ENCODE assay signal across 14 cellular contexts in genomic region chr11:119778391-119779194, GRCh38. TPM values are rescaled to one million over a fixed set of nuclear protein-coding genes. Genes with fewer than 3 reads are reported as not detected.
DNase-seq lines count a peak whose midpoint lies in the region; ATAC-seq, FAIRE-seq and TF ChIP-seq lines count a peak whose summit lies in the region.
"Had no signal": no experiment of that assay in that cellular context is flagged by ENCODE, and none has a peak within 500 bp of the region (broad histone marks: within the 10 kb centered on the region; RNA-seq: fewer than 3 reads in every experiment).

No MANE protein-coding gene starts in this region.

- ATAC-seq in left cardiac atrium (peak; percentile 7 to 30), HG03442 (IDR thresholded peaks at IDR 0.05; ENCODE audit: unreplicated experiment) (no peak), HG02763 (IDR thresholded peaks at IDR 0.05; ENCODE audit: unreplicated experiment) (no peak)
- ATAC-seq in activated CD8-positive, alpha-beta T cell treated with anti-CD3 and anti-CD28 coated beads, Interleukin-2, amount 10 ng/mL, durations not matched to agents 7 days and 5 days: no peak
- ATAC-seq: GM12878, HCT116 had no signal

- no peak overlapping the region for H4K8ac ChIP-seq in H9 (replicated peaks; ENCODE audit: insufficient read length, low read depth, low read length)

- no peak overlapping the region for H4K91ac ChIP-seq in H9 (ENCODE audit: insufficient read length, low read depth, low read length)

- H3K9me3 ChIP-seq in H9 (ENCODE audit: control insufficient read depth, low read depth, low read length) (no peaks in the 10 kb centered on the region), kidney (ENCODE audit: control insufficient read depth in 1 of 2, low read length in 2 of 2) (no peaks in the 10 kb centered on the region)

- FAIRE-seq in kidney (lab: Jason Lieb, UNC): no peak
- FAIRE-seq: GM12878, GM18507 had no signal

- H3K36me3 Mint-ChIP-seq in H9 (ENCODE audit: insufficient read depth in 1 of 3, low read depth in 3 of 3) (no peaks in the 10 kb centered on the region), chondrocyte (ENCODE audit: low read depth) (no peaks in the 10 kb centered on the region)
- H3K36me3 Mint-ChIP-seq in activated CD8-positive, alpha-beta T cell treated with anti-CD3 and anti-CD28 coated beads, Interleukin-2, amount 10 ng/mL, durations not matched to agents 7 days and 5 days (ENCODE audit: low read depth): no peaks in the 10 kb centered on the region
- H3K36me3 Mint-ChIP-seq: CD4-positive, CD25-positive, alpha-beta regulatory T cell had no signal

- H3K9me3 Mint-ChIP-seq in H9: no peaks in the 10 kb centered on the region
- H3K9me3 Mint-ChIP-seq in chondrocyte (ENCODE audit: low read depth): no peaks in the 10 kb centered on the region
- no peaks in the 10 kb centered on the region for H3K9me3 Mint-ChIP-seq in activated CD8-positive, alpha-beta T cell treated with anti-CD3 and anti-CD28 coated beads, Interleukin-2, amount 10 ng/mL, durations not matched to agents 7 days and 5 days (ENCODE audit: insufficient read depth)
- H3K9me3 Mint-ChIP-seq: CD4-positive, CD25-positive, alpha-beta regulatory T cell had no signal

- DNase-seq in H9: no peak
- peak; percentile 48 for DNase-seq in chondrocyte (ENCODE audit: low spot score)
- DNase-seq in left cardiac atrium: no peak
- peak; percentile 26 for DNase-seq in kidney
- DNase-seq in activated CD8-positive, alpha-beta T cell treated with anti-CD3 and anti-CD28 coated beads, Interleukin-2, amount 10 ng/mL, durations not matched to agents 7 days and 5 days: no peak
- DNase-seq: ACHN; CD4-positive, CD25-positive, alpha-beta regulatory T cell; DMS 273 treated with DMSO at 0.1 percent for 48 hours had no signal

- H3T11ph ChIP-seq in H9 (ENCODE audit: low read length): no peak overlapping the region

- H3K4ac ChIP-seq in H9 (ENCODE audit: low read depth, low read length): no peak overlapping the region

- intact Hi-C loops in left cardiac atrium (cut with DNase I): no loop called here
- intact Hi-C loops in kidney (cut with DNase I): no loop called here

- H3K27me3 ChIP-seq in H9 (ENCODE audit: insufficient read depth, low read length): no peaks in the 10 kb centered on the region

- H2BK15ac ChIP-seq in H9 (ENCODE audit: low read depth, low read length): no peak overlapping the region

- no peak overlapping the region for H2BK20ac ChIP-seq in H9 (ENCODE audit: low read depth, low read length, poor library complexity, severe bottlenecking)

- H3K23ac ChIP-seq in H9 (ENCODE audit: insufficient read length, low read depth, low read length): no peak overlapping the region

- H3K4me3 ChIP-seq in kidney (ENCODE audit: low read length in 2 of 2): no peak overlapping the region
- H3K4me3 ChIP-seq: BLaER1 treated with 17β-estradiol and CSF1 and Interleukin-3, amounts not matched to agents 10 nM and 100 nM; GM12878 had no signal

- no peaks in the 10 kb centered on the region for H3K36me3 ChIP-seq in kidney (ENCODE audit: control insufficient read depth in 1 of 2, insufficient read depth in 2 of 2, low read length in 2 of 2)
- H3K36me3 ChIP-seq: BLaER1 treated with 17β-estradiol and CSF1 and Interleukin-3, amounts not matched to agents 10 nM and 100 nM had no signal

- no peak overlapping the region for H2BK5ac ChIP-seq in H9 (ENCODE audit: insufficient read length, low read length)

- no peak overlapping the region for H3K4me3 Mint-ChIP-seq in H9
- no peak overlapping the region for H3K4me3 Mint-ChIP-seq in chondrocyte (ENCODE audit: unreplicated experiment)
- no peak overlapping the region for H3K4me3 Mint-ChIP-seq in activated CD8-positive, alpha-beta T cell treated with anti-CD3 and anti-CD28 coated beads, Interleukin-2, amount 10 ng/mL, durations not matched to agents 7 days and 5 days
- H3K4me3 Mint-ChIP-seq: CD4-positive, CD25-positive, alpha-beta regulatory T cell had no signal

- H3K18ac ChIP-seq in H9 (ENCODE audit: insufficient read length, low read depth, low read length): no peak overlapping the region

- H2BK120ac ChIP-seq in H9 (ENCODE audit: low read depth, low read length, poor library complexity, severe bottlenecking): no peak overlapping the region

- no peaks in the 10 kb centered on the region for H3K4me1 ChIP-seq in H9 (ENCODE audit: insufficient read depth, low read length)
- no peaks in the 10 kb centered on the region for H3K4me1 ChIP-seq in kidney (ENCODE audit: control insufficient read depth in 1 of 2, insufficient read depth in 1 of 2, low read depth in 1 of 2, low read length in 2 of 2)

- no peak overlapping the region for H2AFZ ChIP-seq in H9 (ENCODE audit: low read length)

- H4K20me1 ChIP-seq in H9 (ENCODE audit: control insufficient read depth, insufficient read depth, insufficient read length): no peaks in the 10 kb centered on the region

- CTCF ChIA-PET in activated CD8-positive, alpha-beta T cell treated with anti-CD3 and anti-CD28 coated beads, Interleukin-2, amount 10 ng/mL, durations not matched to agents 7 days and 5 days (lab: Charles Lee): no interaction called here

- H3K9ac ChIP-seq in H9 (ENCODE audit: extremely low read depth, insufficient read length, low read length) (no peak overlapping the region), kidney (ENCODE audit: low read length in 2 of 2) (no peak overlapping the region)
- H3K9ac ChIP-seq: BLaER1 treated with 17β-estradiol and CSF1 and Interleukin-3, amounts not matched to agents 10 nM and 100 nM had no signal

- H3K27me3 Mint-ChIP-seq in H9 (ENCODE audit: low read depth) (peaks cover 47% of the 10 kb centered on the region), chondrocyte (ENCODE audit: low read depth) (peaks cover 24% of the 10 kb centered on the region)
- H3K27me3 Mint-ChIP-seq in activated CD8-positive, alpha-beta T cell treated with anti-CD3 and anti-CD28 coated beads, Interleukin-2, amount 10 ng/mL, durations not matched to agents 7 days and 5 days (ENCODE audit: low read depth): peaks cover 2% of the 10 kb centered on the region

- H2AK5ac ChIP-seq in H9 (ENCODE audit: insufficient read length, low read length): no peak overlapping the region

- H3K79me2 ChIP-seq in H9 (ENCODE audit: insufficient read depth, low read length): no peaks in the 10 kb centered on the region

- no peaks in the 10 kb centered on the region for H3K23me2 ChIP-seq in H9 (ENCODE audit: insufficient read length, low read depth, low read length, poor library complexity, severe bottlenecking)

- H3K56ac ChIP-seq in H9 (ENCODE audit: insufficient read length, low read depth, low read length): no peak overlapping the region

- H3K79me1 ChIP-seq in H9 (ENCODE audit: insufficient read depth, low read depth, low read length, poor library complexity, severe bottlenecking): no peaks in the 10 kb centered on the region

- H4K5ac ChIP-seq in H9 (ENCODE audit: insufficient read length, low read depth, low read length): no peak overlapping the region

- no peak overlapping the region for H3K27ac ChIP-seq in H9 (ENCODE audit: insufficient read length, low read depth, low read length)
- no peak overlapping the region for H3K27ac ChIP-seq in kidney (ENCODE audit: low read depth in 2 of 2, low read length in 2 of 2)
- H3K27ac ChIP-seq: BLaER1 treated with 17β-estradiol and CSF1 and Interleukin-3, amounts not matched to agents 10 nM and 100 nM had no signal

- H3K14ac ChIP-seq in H9 (ENCODE audit: insufficient read depth, low read length): peak overlapping the region; percentile 13; the same call in 1 of the 2 replicates

- no peak overlapping the region for H2BK12ac ChIP-seq in H9 (ENCODE audit: insufficient read length, low read depth, low read length)

- H3K27ac Mint-ChIP-seq in H9 (no peak overlapping the region), chondrocyte (ENCODE audit: unreplicated experiment) (no peak overlapping the region)
- no peak overlapping the region for H3K27ac Mint-ChIP-seq in activated CD8-positive, alpha-beta T cell treated with anti-CD3 and anti-CD28 coated beads, Interleukin-2, amount 10 ng/mL, durations not matched to agents 7 days and 5 days
- H3K27ac Mint-ChIP-seq: CD4-positive, CD25-positive, alpha-beta regulatory T cell had no signal

- peaks cover 14 to 22% of the 10 kb centered on the region in 2 experiments for H3K4me1 Mint-ChIP-seq in H9
- peaks cover 14% of the 10 kb centered on the region for H3K4me1 Mint-ChIP-seq in chondrocyte (ENCODE audit: low read depth)
- H3K4me1 Mint-ChIP-seq in activated CD8-positive, alpha-beta T cell treated with anti-CD3 and anti-CD28 coated beads, Interleukin-2, amount 10 ng/mL, durations not matched to agents 7 days and 5 days (ENCODE audit: low read depth): no peaks in the 10 kb centered on the region
- H3K4me1 Mint-ChIP-seq: CD4-positive, CD25-positive, alpha-beta regulatory T cell had no signal

- POLR2A ChIA-PET in activated CD8-positive, alpha-beta T cell treated with anti-CD3 and anti-CD28 coated beads, Interleukin-2, amount 10 ng/mL, durations not matched to agents 7 days and 5 days (lab: Charles Lee): no interaction called here

- no CpG with 5 or more reads among the region's 15 CpGs for WGBS in H9 (ENCODE audit: extremely low coverage, insufficient read length, low lambda C conversion rate)

- no peak overlapping the region for H3K4me2 ChIP-seq in H9 (ENCODE audit: insufficient read depth, insufficient read length, low read length)
- H3K4me2 ChIP-seq: BLaER1 treated with 17β-estradiol and CSF1 and Interleukin-3, amounts not matched to agents 10 nM and 100 nM had no signal

- TF ChIP-seq CTCF in H9 (conservative IDR thresholded peaks at IDR 0.05) (no peak), chondrocyte (IDR thresholded peaks at IDR 0.05) (no peak), kidney (IDR thresholded peaks at IDR 0.05; ENCODE audit: borderline replicate concordance, extremely low read depth, insufficient read depth) (no peak)

RNA-seq across cellular contexts. Expression of gene NECTIN1, which starts 49.6 kb away (rescaled TPM):
- total RNA-seq in H9 (2021): 113 and 121 TPM in 2 replicates
- 9.1 to 10.3 TPM (median 9.7 TPM) in 3 replicates for total RNA-seq in chondrocyte
- total RNA-seq in left cardiac atrium: 1 to 10 TPM; 6.6 to 8.8 TPM
- 13.2 TPM for total RNA-seq in kidney
- 6.0 TPM for polyA plus RNA-seq in kidney (ENCODE audit: insufficient read depth, low read depth, low replicate concordance)
- under 1 TPM; 0.34 to 0.39 TPM for total RNA-seq in activated CD8-positive, alpha-beta T cell treated with anti-CD3 and anti-CD28 coated beads, Interleukin-2, amount 10 ng/mL, durations not matched to agents 7 days and 5 days

Comparison
In these comparisons a context has a peak if more than half of its experiments do, and no peak if none do; other contexts are left out.
1. DNase-seq: peak in chondrocyte (single experiment) and kidney (single experiment); none in H9 (single experiment), left cardiac atrium (single experiment) and activated CD8-positive, alpha-beta T cell treated with anti-CD3 and anti-CD28 coated beads, Interleukin-2, amount 10 ng/mL, durations not matched to agents 7 days and 5 days (single experiment).
2. ATAC-seq: peak in left cardiac atrium (2 of 2); none in activated CD8-positive, alpha-beta T cell treated with anti-CD3 and anti-CD28 coated beads, Interleukin-2, amount 10 ng/mL, durations not matched to agents 7 days and 5 days (single experiment), HG03442 (single experiment) and HG02763 (single experiment).